ENCODE assay signal across 2 cellular contexts in the genomic region with DNA sequence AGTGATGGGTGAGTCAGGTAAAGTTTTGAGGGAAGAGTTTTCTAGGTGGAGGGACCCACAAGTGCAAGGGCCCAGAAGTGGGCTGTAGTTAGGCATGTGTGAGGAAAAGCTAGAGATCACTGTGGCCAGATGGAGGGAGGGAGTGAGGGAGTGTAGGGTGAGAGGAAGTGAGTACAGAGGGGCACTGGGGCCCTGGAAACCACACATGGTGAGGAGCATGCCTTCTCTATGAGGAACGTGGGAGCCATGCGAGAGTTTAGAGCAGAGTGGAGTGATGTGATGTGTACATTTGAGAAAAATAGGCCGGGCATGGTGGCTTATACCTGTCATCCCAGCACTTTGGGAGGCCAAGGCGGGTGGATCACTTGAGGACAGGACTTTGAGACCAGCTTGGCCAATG.
TF ChIP-seq lines count a peak whose summit lies in the region.

No MANE protein-coding gene starts in this region.

TF ChIP-seq in HEK293, 187 proteins besides CTCF, POLR2A, EP300 and RAD21:
- TF ChIP-seq ZNF2 (tag by site-specific recombination; IDR thresholded peaks at IDR 0.05) (no peak), SP3 (tag by site-specific recombination; IDR thresholded peaks at IDR 0.05) (no peak), ZBTB17 (tag by site-specific recombination; IDR thresholded peaks at IDR 0.05) (no peak), PRDM4 (tag by site-specific recombination; IDR thresholded peaks at IDR 0.05) (peak; percentile 74), ZNF16 (tag by site-specific recombination; IDR thresholded peaks at IDR 0.05; ENCODE audit: low read depth) (peak; percentile 55; the same call in 1 of the 2 replicates)
TF ChIP-seq in HEK293: peak in this region for 2.

TF ChIP-seq in HepG2, 621 proteins besides CTCF, POLR2A, EP300 and RAD21:
- TF ChIP-seq NR2F2 (IDR thresholded peaks at IDR 0.05; ENCODE audit: borderline replicate concordance, low read depth) (no peak), ZNF782 (CRISPR knock-in tag; IDR thresholded peaks at IDR 0.05; ENCODE audit: borderline replicate concordance) (no peak), ZGPAT (CRISPR knock-in tag; IDR thresholded peaks at IDR 0.05) (no peak), PRDM4 (CRISPR knock-in tag; IDR thresholded peaks at IDR 0.05; ENCODE audit: borderline replicate concordance) (no peak), ZNF576 (CRISPR knock-in tag; IDR thresholded peaks at IDR 0.05) (no peak), ZSCAN22 (CRISPR knock-in tag; IDR thresholded peaks at IDR 0.05) (no peak)
